Comparison of ENCODE assay signal across 22 cellular contexts in genomic region chr4:150515135-150515534, GRCh38.
DNase-seq lines count a peak whose midpoint lies in the region; ATAC-seq, FAIRE-seq and TF ChIP-seq lines count a peak whose summit lies in the region.
"Had no signal": no experiment of that assay in that cellular context is flagged by ENCODE, and none has a peak within 500 bp of the region (broad histone marks: within the 10 kb centered on the region; RNA-seq: fewer than 3 reads in every experiment).

No MANE protein-coding gene starts in this region.

- H2BK20ac ChIP-seq in H1 (ENCODE audit: low read length): no peak overlapping the region

- TF ChIP-seq CTCF in A549 (IDR thresholded peaks at IDR 0.05) (no peak), H1 (IDR thresholded peaks at IDR 0.05; ENCODE audit: control extremely low read depth in 1 of 3, insufficient read depth in 1 of 3, low read depth in 1 of 3, low read length in 3 of 3) (no peak), right lobe of liver (IDR thresholded peaks at IDR 0.05) (no peak)

- H3K36me3 ChIP-seq in adipocyte (ENCODE audit: control insufficient read depth, insufficient read depth, low read length, severe bottlenecking) (no peaks in the 10 kb centered on the region), H1 (ENCODE audit: control insufficient read depth in 2 of 4, insufficient read depth in 4 of 4, low read length in 3 of 4) (no peaks in the 10 kb centered on the region), right lobe of liver (no peaks in the 10 kb centered on the region)
- H3K36me3 ChIP-seq: BLaER1 had no signal

- no peak overlapping the region for H3K56ac ChIP-seq in H1 (replicated peaks; ENCODE audit: insufficient read length, low read depth, low read length)

- no peak overlapping the region for H2BK5ac ChIP-seq in H1 (ENCODE audit: low read depth, low read length)

- intact Hi-C loops in right lobe of liver (cut with DNase I): no loop called here

- H4K8ac ChIP-seq in H1 (ENCODE audit: extremely low read depth, insufficient read depth, low read length): no peak overlapping the region

- no peak for ATAC-seq in A549
- ATAC-seq in right lobe of liver: peak in 3 of 4 donors; percentile 52 to 72 (median 69)
- ATAC-seq in HG03457 (IDR thresholded peaks at IDR 0.05; ENCODE audit: unreplicated experiment): no peak
- ATAC-seq: GM12878 had no signal

- TF ChIP-seq RAD21 in A549 (conservative IDR thresholded peaks at IDR 0.05 in 1 of 2, IDR thresholded peaks at IDR 0.05 in 1 of 2) (no peak), H1 (IDR thresholded peaks at IDR 0.05 in 1 of 2, conservative IDR thresholded peaks at IDR 0.05 in 1 of 2; ENCODE audit: low read depth in 2 of 2, low read length in 2 of 2) (no peak)

- TF ChIP-seq POLR2A in A549 (IDR thresholded peaks at IDR 0.05; ENCODE audit: low read length): no peak
- TF ChIP-seq POLR2A in H1 (IDR thresholded peaks at IDR 0.05; ENCODE audit: control extremely low read depth in 1 of 2, low read depth in 2 of 2, low read length in 2 of 2): no peak
- TF ChIP-seq POLR2A in right lobe of liver (IDR thresholded peaks at IDR 0.05): no peak

- no peak overlapping the region for H4K91ac ChIP-seq in H1 (replicated peaks; ENCODE audit: insufficient read length, low read length)

- H2BK12ac ChIP-seq in H1 (ENCODE audit: low read depth, low read length): no peak overlapping the region

- no peak overlapping the region for H3K9ac ChIP-seq in adipocyte (ENCODE audit: low read length)
- H3K9ac ChIP-seq in H1 (replicated peaks in 1 of 4; ENCODE audit: extremely low read depth in 1 of 4, low read depth in 3 of 4, low read length in 3 of 4): no peak overlapping the region
- H3K9ac ChIP-seq: BLaER1 had no signal

- DNase-seq in A549 (ENCODE audit: low read depth in 1 of 2, low spot score in 1 of 2): no peak
- DNase-seq in adipocyte (ENCODE audit: low read depth): peak; percentile 47
- DNase-seq in H1 (ENCODE audit: low read depth in 1 of 2, low spot score in 2 of 2): no peak
- DNase-seq in right lobe of liver: no peak
- DNase-seq in activated CD8-positive, alpha-beta memory T cell treated with anti-CD3 and anti-CD28 coated beads, Interleukin-2, amount 50 U/mL, for 4 hours: no peak
- DNase-seq in activated CD8-positive, alpha-beta memory T cell treated with anti-CD3 and anti-CD28 coated beads, Interleukin-2, amount 50 U/mL, for 48 hours: no peak
- DNase-seq in ecto neural progenitor cell (ENCODE audit: low spot score): no peak
- DNase-seq: CD8-positive, alpha-beta memory T cell; GDM1; GOT3; HFFc6; Kasumi-1; NCI-H1105 treated with DMSO at 0.1 percent for 48 hours; NCI-H1694 treated with DMSO at 0.1 percent for 48 hours; NCI-H446; NCI-H69; NK-92 treated with Interleukin-12 subunit alpha and Interleukin-12 subunit beta, amount 100 ng/mL, for 24 hours; RPMI8226; SIG-M5 had no signal

- H2AFZ ChIP-seq in H1 (ENCODE audit: low read length): no peak overlapping the region

- H3K27me3 ChIP-seq in adipocyte (replicated peaks; ENCODE audit: control insufficient read depth, insufficient read depth, low read length): no peaks in the 10 kb centered on the region
- H3K27me3 ChIP-seq in H1 (replicated peaks in 1 of 4; ENCODE audit: control insufficient read depth in 3 of 4, extremely low read depth in 1 of 4, insufficient read depth in 3 of 4, low read length in 3 of 4): no peaks in the 10 kb centered on the region
- H3K27me3 ChIP-seq in right lobe of liver: no peaks in the 10 kb centered on the region
- H3K27me3 ChIP-seq: BLaER1 had no signal

- no peak overlapping the region for H2BK15ac ChIP-seq in H1 (ENCODE audit: low read length)

- POLR2A ChIA-PET in A549 (lab: Yijun Ruan, JAX) (no interaction called here), H1 (lab: Charles Lee; ENCODE audit: partially characterized antibody) (interaction anchor here (0.6 kb wide), 1 partner anchor 352 kb away, joined by 4 read pairs; no protein-coding TSS in a partner anchor)

- H3K14ac ChIP-seq in H1 (ENCODE audit: insufficient read length): no peak overlapping the region

- no peaks in the 10 kb centered on the region for H3K9me3 ChIP-seq in A549
- no peaks in the 10 kb centered on the region for H3K9me3 ChIP-seq in adipocyte (ENCODE audit: control insufficient read depth, low read length)
- H3K9me3 ChIP-seq in H1 (ENCODE audit: insufficient read depth in 2 of 2, low read depth in 1 of 2, low read length in 1 of 2): no peaks in the 10 kb centered on the region
- H3K9me3 ChIP-seq in right lobe of liver: no peaks in the 10 kb centered on the region
- H3K9me3 ChIP-seq: BLaER1 had no signal

- no peak overlapping the region for H4K5ac ChIP-seq in H1 (ENCODE audit: insufficient read length, low read depth, low read length)

- 0 out of 5 replicates have a peak, but pooled peaks of 1 of the 2 experiments have one; percentile 23 for TF ChIP-seq EP300 in A549 (IDR thresholded peaks at IDR 0.05)
- no peak for TF ChIP-seq EP300 in H1 (IDR thresholded peaks at IDR 0.05; ENCODE audit: borderline replicate concordance in 1 of 2, low read depth in 2 of 2, low read length in 2 of 2)

- H3K4me3 ChIP-seq in A549 (no peak overlapping the region), adipocyte (ENCODE audit: low read length) (no peak overlapping the region), H1 (ENCODE audit: extremely low read depth in 1 of 4, insufficient read depth in 2 of 4, low read depth in 3 of 4, low read length in 4 of 4) (no peak overlapping the region), right lobe of liver (no peak overlapping the region)
- H3K4me3 ChIP-seq: BLaER1, GM12878 had no signal

- H3K79me1 ChIP-seq in H1 (ENCODE audit: low read depth, low read length): no peaks in the 10 kb centered on the region

- peak overlapping the region; percentile 57 to 62; a peak in 4 of 6 replicates for H3K27ac ChIP-seq in A549
- H3K27ac ChIP-seq in H1 (ENCODE audit: low read depth, low read length): no peak overlapping the region
- H3K27ac ChIP-seq in right lobe of liver: no peak overlapping the region
- H3K27ac ChIP-seq: BLaER1 had no signal

- FAIRE-seq in A549 (lab: Jason Lieb, UNC): no peak
- no peak for FAIRE-seq in H1 (lab: Jason Lieb, UNC)
- FAIRE-seq: GM12878 had no signal

- no peak overlapping the region for H2AK5ac ChIP-seq in H1 (ENCODE audit: low read depth, low read length)

- no peak overlapping the region for H3K18ac ChIP-seq in H1 (ENCODE audit: extremely low read depth, low read length)

- no peak overlapping the region for H2BK120ac ChIP-seq in H1 (replicated peaks; ENCODE audit: low read depth, low read length)

- 64% methylated on average over 1 of the region's 1 CpG for WGBS in A549 (ENCODE audit: missing lambda C conversion rate)
- WGBS in H1 (ENCODE audit: extremely low coverage in 1 of 2, insufficient coverage in 1 of 2, insufficient read length in 1 of 2, insufficient replicate concordance in 2 of 2, low coverage in 1 of 2, low lambda C conversion rate in 2 of 2, missing lambda C conversion rate in 1 of 2), 2 experiments: 81% methylated on average over 1 of the region's 1 CpG; no CpG with 5 or more reads in 1 of the 2 experiments
- 65% methylated on average over 1 of the region's 1 CpG for WGBS in right lobe of liver (ENCODE audit: insufficient coverage, low coverage, low lambda C conversion rate, missing lambda C conversion rate)

- no peaks in the 10 kb centered on the region for H3K79me2 ChIP-seq in H1 (ENCODE audit: control insufficient read depth in 1 of 2, insufficient read depth in 2 of 2, low read length in 2 of 2)

- H3K4me2 ChIP-seq in A549 (peak overlapping the region; percentile 55), H1 (ENCODE audit: insufficient read depth in 1 of 2, low read depth in 2 of 2, low read length in 2 of 2) (no peak overlapping the region)
- H3K4me2 ChIP-seq: BLaER1 had no signal

- H3K23ac ChIP-seq in H1 (ENCODE audit: insufficient read length): no peak overlapping the region

- H3K4ac ChIP-seq in H1 (replicated peaks; ENCODE audit: insufficient read length, low read depth, low read length): no peak overlapping the region

- CTCF ChIA-PET in A549 (lab: Yijun Ruan, JAX) (no interaction called here), H1 (lab: Charles Lee; ENCODE audit: partially characterized antibody) (no interaction called here)

- no peaks in the 10 kb centered on the region for H4K20me1 ChIP-seq in H1 (replicated peaks in 1 of 2; ENCODE audit: control insufficient read depth in 1 of 2, insufficient read depth in 2 of 2, low read length in 2 of 2)
- H4K20me1 ChIP-seq: BLaER1 had no signal

- no peaks in the 10 kb centered on the region for H3K23me2 ChIP-seq in H1 (ENCODE audit: low read depth, low read length)

- H3K4me1 ChIP-seq in A549: peaks cover 46% of the 10 kb centered on the region
- H3K4me1 ChIP-seq in adipocyte (ENCODE audit: control insufficient read depth, insufficient read depth, low read length): peaks cover 6% of the 10 kb centered on the region
- H3K4me1 ChIP-seq in H1 (replicated peaks in 1 of 4; ENCODE audit: control insufficient read depth in 3 of 4, insufficient read depth in 4 of 4, low read length in 3 of 4): no peaks in the 10 kb centered on the region
- peaks cover 0 to 12% (median 0%) of the 10 kb centered on the region in 4 donors for H3K4me1 ChIP-seq in right lobe of liver
- H3K4me1 ChIP-seq: BLaER1 had no signal

TF ChIP-seq in A549, 52 proteins besides CTCF, POLR2A, EP300 and RAD21:
- no peak for TF ChIP-seq NR3C1 (IDR thresholded peaks at IDR 0.05)
- TF ChIP-seq FOSL2 (IDR thresholded peaks at IDR 0.05): no peak
- TF ChIP-seq FOSL2 (CRISPR knock-in tag; IDR thresholded peaks at IDR 0.05): 0 out of 2 replicates have a peak, but pooled peaks have one; percentile 4
- TF ChIP-seq CEBPB (IDR thresholded peaks at IDR 0.05): peak; percentile 8 to 64; a peak in 1 of 4 replicates

TF ChIP-seq in H1, 55 proteins besides CTCF, POLR2A, EP300 and RAD21:
- no peak for TF ChIP-seq SP2 (IDR thresholded peaks at IDR 0.05; ENCODE audit: low read length)
- no peak for TF ChIP-seq RBBP5 (IDR thresholded peaks at IDR 0.05; ENCODE audit: borderline replicate concordance, low read depth, low read length)
- no peak for TF ChIP-seq POU5F1 (IDR thresholded peaks at IDR 0.05; ENCODE audit: low read depth, low read length)
- peak; percentile 18; the same call in 1 of the 2 replicates for TF ChIP-seq CEBPB (IDR thresholded peaks at IDR 0.05; ENCODE audit: low read depth, low read length)
- TF ChIP-seq SUZ12 (IDR thresholded peaks at IDR 0.05; ENCODE audit: low read length): no peak

Comparison
In these comparisons a context has a peak if more than half of its experiments do, and no peak if none do; other contexts are left out.
1. ATAC-seq: peak in right lobe of liver (3 of 4); none in A549 (0 of 2) and HG03457 (single experiment).
2. H3K27ac ChIP-seq: peak in A549 (2 of 2); none in H1 (single experiment) and right lobe of liver (0 of 3).
3. Of the 18 proteins assayed by ChIP-seq in both H1 and A549: peak only in H1: none; only in A549: none; in both: CEBPB; in neither: 16; mixed calls (peak in some experiments, not most) for 1.